ENCODE assay signal across 9 cellular contexts in genomic region chrX:69222103-69223090, GRCh38. TPM values are rescaled to one million over a fixed set of nuclear protein-coding genes. Genes with fewer than 3 reads are reported as not detected.
DNase-seq lines count a peak whose midpoint lies in the region; ATAC-seq lines count a peak whose summit lies in the region.
"Had no signal": no experiment of that assay in that cellular context is flagged by ENCODE, and none has a peak within 500 bp of the region (broad histone marks: within the 10 kb centered on the region; RNA-seq: fewer than 3 reads in every experiment).

No MANE protein-coding gene starts in this region.

- no peak overlapping the region for H3K4me3 ChIP-seq in effector memory CD4-positive, alpha-beta T cell (ENCODE audit: insufficient read depth, low read depth, low read length, poor library complexity, severe bottlenecking)

- DNase-seq in DMS79 treated with DMSO at 0.1 percent for 48 hours (lab: John Stamatoyannopoulos, UW) (peak; percentile 56), NCI-H524 (lab: John Stamatoyannopoulos, UW) (peak; percentile 73 to 87), medulla oblongata (ENCODE audit: extremely low spot score) (peak; percentile 84)
- peak; percentile 66 for DNase-seq in activated CD4-positive, alpha-beta memory T cell treated with anti-CD3 and anti-CD28 coated beads, Interleukin-2, amount 10 ng/mL, durations not matched to agents 7 days and 5 days
- peak; percentile 35 to 51 (median 38) for DNase-seq in effector memory CD4-positive, alpha-beta T cell
- peak; percentile 47 for DNase-seq in stimulated activated CD8-positive, alpha-beta memory T cell treated with anti-CD3 and anti-CD28 coated beads, Interleukin-15, amount 100 ng/mL, for 24 hours (ENCODE audit: low read depth)

- H3K9me3 ChIP-seq in effector memory CD4-positive, alpha-beta T cell (ENCODE audit: control insufficient read depth, low read length) = no peaks in the 10 kb centered on the region

- no peaks in the 10 kb centered on the region for H3K27me3 Mint-ChIP-seq in activated CD4-positive, alpha-beta memory T cell treated with anti-CD3 and anti-CD28 coated beads, Interleukin-2, amount 10 ng/mL, durations not matched to agents 7 days and 5 days

- no peak overlapping the region for H3K4me3 Mint-ChIP-seq in activated CD4-positive, alpha-beta memory T cell treated with anti-CD3 and anti-CD28 coated beads, Interleukin-2, amount 10 ng/mL, durations not matched to agents 7 days and 5 days

- no peaks in the 10 kb centered on the region for H3K27me3 ChIP-seq in effector memory CD4-positive, alpha-beta T cell (replicated peaks; ENCODE audit: control insufficient read depth, insufficient read depth, low read length, poor library complexity, severe bottlenecking)

- H3K9me3 Mint-ChIP-seq in activated CD4-positive, alpha-beta memory T cell treated with anti-CD3 and anti-CD28 coated beads, Interleukin-2, amount 10 ng/mL, durations not matched to agents 7 days and 5 days = no peaks in the 10 kb centered on the region

- H3K4me1 Mint-ChIP-seq in activated CD4-positive, alpha-beta memory T cell treated with anti-CD3 and anti-CD28 coated beads, Interleukin-2, amount 10 ng/mL, durations not matched to agents 7 days and 5 days = no peaks in the 10 kb centered on the region

- no peaks in the 10 kb centered on the region for H3K36me3 Mint-ChIP-seq in activated CD4-positive, alpha-beta memory T cell treated with anti-CD3 and anti-CD28 coated beads, Interleukin-2, amount 10 ng/mL, durations not matched to agents 7 days and 5 days (ENCODE audit: low read depth)

- peaks cover 7% of the 10 kb centered on the region for H3K4me1 ChIP-seq in effector memory CD4-positive, alpha-beta T cell (ENCODE audit: control insufficient read depth, insufficient read depth, low read length, poor library complexity, severe bottlenecking)

- no peak overlapping the region for H3K27ac ChIP-seq in effector memory CD4-positive, alpha-beta T cell (ENCODE audit: insufficient read depth, low read length, poor library complexity, severe bottlenecking)
- H3K27ac ChIP-seq: epithelial cell of prostate had no signal

- CTCF ChIA-PET in activated CD4-positive, alpha-beta memory T cell treated with anti-CD3 and anti-CD28 coated beads, Interleukin-2, amount 10 ng/mL, durations not matched to agents 7 days and 5 days (lab: Charles Lee) = interaction anchor here (0.7 to 2.0 kb wide), 11 partner anchors 12 to 1026 kb away, joined by 3 to 47 read pairs (median 5); partner anchors contain the start of genes EFNB1 and PJA1

- ATAC-seq in HG02678 (IDR thresholded peaks at IDR 0.05; ENCODE audit: unreplicated experiment) (peak; percentile 56), HG03457 (IDR thresholded peaks at IDR 0.05; ENCODE audit: unreplicated experiment) (no peak)

- H3K36me3 ChIP-seq in effector memory CD4-positive, alpha-beta T cell (ENCODE audit: control insufficient read depth, insufficient read depth, low read length) = no peaks in the 10 kb centered on the region

- no peak overlapping the region for H3K27ac Mint-ChIP-seq in activated CD4-positive, alpha-beta memory T cell treated with anti-CD3 and anti-CD28 coated beads, Interleukin-2, amount 10 ng/mL, durations not matched to agents 7 days and 5 days

- POLR2A ChIA-PET in activated CD4-positive, alpha-beta memory T cell treated with anti-CD3 and anti-CD28 coated beads, Interleukin-2, amount 10 ng/mL, durations not matched to agents 7 days and 5 days (lab: Charles Lee) = no interaction called here

RNA-seq across cellular contexts. Expression of gene PJA1, which starts 57.1 kb away (rescaled TPM):
- 10 to 100 TPM; 15.4 to 19.5 TPM for total RNA-seq in activated CD4-positive, alpha-beta memory T cell treated with anti-CD3 and anti-CD28 coated beads, Interleukin-2, amount 10 ng/mL, durations not matched to agents 7 days and 5 days
